Comparison of ENCODE assay signal across 19 cellular contexts in genomic region chr2:75680402-75680801, GRCh38. TPM values are rescaled to one million over a fixed set of nuclear protein-coding genes. Genes with fewer than 3 reads are reported as not detected.
A peak's percentile ranks its signal among the peaks of the same experiment; 100 is the strongest.
DNase-seq lines count a peak whose midpoint lies in the region; ATAC-seq and TF ChIP-seq lines count a peak whose summit lies in the region.
"Had no signal": no experiment of that assay in that cellular context is flagged by ENCODE, and none has a peak within 500 bp of the region (broad histone marks: within the 10 kb centered on the region; RNA-seq: fewer than 3 reads in every experiment).

No MANE protein-coding gene starts in this region.

- DNase-seq in activated T-cell treated with anti-CD3 and anti-CD28 coated beads, Interleukin-2, amount 50 U/mL, for 72 hours, result no peak
- no peak for DNase-seq in activated T-cell treated with anti-CD3 and anti-CD28 coated beads, Interleukin-2, amount 50 U/mL, for 48 hours
- DNase-seq in SK-N-MC (ENCODE audit: low read depth, low spot score) (no peak), progenitor cell of endocrine pancreas (ENCODE audit: low spot score, unreplicated experiment) (no peak), Right ventricle myocardium superior (no peak), SIG-M5 treated with dmso at 0.1 percent for 504 hours (lab: John Stamatoyannopoulos, UW; ENCODE audit: unreplicated experiment) (no peak), activated gamma-delta T cell (lab: John Stamatoyannopoulos, UW) (no peak)
- no peak for DNase-seq in effector memory CD8-positive, alpha-beta T cell
- DNase-seq: ACHN, AML-193, H7, NCI-H1092, NCI-H1694 treated with DMSO at 0.1 percent for 48 hours, NCI-H2171, NCI-H446 treated with DMSO at 0.1 percent for 48 hours, NCI-H774, PC-9 had no signal

- intact Hi-C loops in Right ventricle myocardium superior (cut with DNase I), result no loop called here

- H3K27ac ChIP-seq in SK-N-MC, result peak overlapping the region; percentile 57
- H3K27ac ChIP-seq: KMS-11, PC-9 had no signal

- H3K9me3 Mint-ChIP-seq in activated T-cell treated with anti-CD3 and anti-CD28 coated beads, Interleukin-2, amount 50 U/mL, for 72 hours, result no peaks in the 10 kb centered on the region
- H3K9me3 Mint-ChIP-seq in effector memory CD8-positive, alpha-beta T cell, result no peaks in the 10 kb centered on the region
- peaks cover 6% of the 10 kb centered on the region for H3K9me3 Mint-ChIP-seq in progenitor cell of endocrine pancreas (ENCODE audit: low read depth)

- no peaks in the 10 kb centered on the region for H3K27me3 Mint-ChIP-seq in activated T-cell treated with anti-CD3 and anti-CD28 coated beads, Interleukin-2, amount 50 U/mL, for 72 hours (ENCODE audit: low read depth)
- H3K27me3 Mint-ChIP-seq in effector memory CD8-positive, alpha-beta T cell, result no peaks in the 10 kb centered on the region
- H3K27me3 Mint-ChIP-seq in progenitor cell of endocrine pancreas, result no peaks in the 10 kb centered on the region

- H3K9ac ChIP-seq in SK-N-MC (ENCODE audit: insufficient read length), result no peak overlapping the region
- H3K9ac ChIP-seq: KMS-11 had no signal

- H3K4me1 Mint-ChIP-seq in activated T-cell treated with anti-CD3 and anti-CD28 coated beads, Interleukin-2, amount 50 U/mL, for 72 hours (ENCODE audit: low read depth), result peaks cover 17% of the 10 kb centered on the region
- peaks cover 6 to 11% of the 10 kb centered on the region in 2 donors for H3K4me1 Mint-ChIP-seq in effector memory CD8-positive, alpha-beta T cell (ENCODE audit: low read depth in 2 of 2)
- peaks cover 26% of the 10 kb centered on the region for H3K4me1 Mint-ChIP-seq in progenitor cell of endocrine pancreas (ENCODE audit: low read depth)

- no peak overlapping the region for H3K4me3 ChIP-seq in SK-N-MC
- H3K4me3 ChIP-seq: PC-9 had no signal

- no peak overlapping the region for H3K4me3 Mint-ChIP-seq in activated T-cell treated with anti-CD3 and anti-CD28 coated beads, Interleukin-2, amount 50 U/mL, for 72 hours
- no peak overlapping the region for H3K4me3 Mint-ChIP-seq in effector memory CD8-positive, alpha-beta T cell
- no peak overlapping the region for H3K4me3 Mint-ChIP-seq in progenitor cell of endocrine pancreas (ENCODE audit: low read depth)

- ATAC-seq in activated T-cell treated with anti-CD3 and anti-CD28 coated beads, Interleukin-2, amount 50 U/mL, for 72 hours (replicated peaks in 1 of 2), result no peak
- ATAC-seq in effector memory CD8-positive, alpha-beta T cell (replicated peaks), result no peak
- ATAC-seq in Right ventricle myocardium superior (ENCODE audit: poor library complexity), result no peak
- ATAC-seq: HepG2 had no signal

- peaks cover 6 to 8% of the 10 kb centered on the region in 2 donors for H3K36me3 Mint-ChIP-seq in activated T-cell treated with anti-CD3 and anti-CD28 coated beads, Interleukin-2, amount 50 U/mL, for 72 hours (ENCODE audit: insufficient read depth in 2 of 2)
- peaks cover 3% of the 10 kb centered on the region for H3K36me3 Mint-ChIP-seq in effector memory CD8-positive, alpha-beta T cell (ENCODE audit: insufficient read depth)
- H3K36me3 Mint-ChIP-seq in progenitor cell of endocrine pancreas (ENCODE audit: insufficient read depth), result peaks cover 32% of the 10 kb centered on the region

- H3K36me3 ChIP-seq in SK-N-MC (ENCODE audit: insufficient read depth, low read length), result peaks cover 27% of the 10 kb centered on the region

- no peaks in the 10 kb centered on the region for H3K9me3 ChIP-seq in SK-N-MC (ENCODE audit: low read depth, low read length)

- TF ChIP-seq CTCF in progenitor cell of endocrine pancreas (IDR thresholded peaks at IDR 0.05; ENCODE audit: unreplicated experiment), result no peak

- peak overlapping the region; percentile 67 for H3K27ac Mint-ChIP-seq in activated T-cell treated with anti-CD3 and anti-CD28 coated beads, Interleukin-2, amount 50 U/mL, for 72 hours
- peak overlapping the region; percentile 0 for H3K27ac Mint-ChIP-seq in effector memory CD8-positive, alpha-beta T cell
- peak overlapping the region; percentile 60 for H3K27ac Mint-ChIP-seq in progenitor cell of endocrine pancreas

RNA-seq across cellular contexts. Expression of gene GCFC2, which starts 30.3 kb away (rescaled TPM):
- total RNA-seq in activated T-cell treated with anti-CD3 and anti-CD28 coated beads, Interleukin-2, amount 50 U/mL, for 72 hours, result 10 to 100 TPM; 18.4 to 19.9 TPM
- total RNA-seq in progenitor cell of endocrine pancreas, result 27.8 and 34.9 TPM in 2 replicates
- 11.8 TPM for total RNA-seq in Right ventricle myocardium superior

RNA-seq across cellular contexts. Expression of gene MRPL19, which starts 33.8 kb away (rescaled TPM):
- 10 to 100 TPM; 45.0 to 51.0 TPM for total RNA-seq in activated T-cell treated with anti-CD3 and anti-CD28 coated beads, Interleukin-2, amount 50 U/mL, for 72 hours
- total RNA-seq in progenitor cell of endocrine pancreas (68.1 and 73.1 TPM in 2 replicates), Right ventricle myocardium superior (51.8 TPM)

Comparison
In these comparisons a context has a peak if more than half of its experiments do, and no peak if none do; other contexts are left out.
1. H3K27ac Mint-ChIP-seq: peak in every context shown above with its lines; median percentile 67 in activated T-cell treated with anti-CD3 and anti-CD28 coated beads, Interleukin-2, amount 50 U/mL, for 72 hours; 60 in progenitor cell of endocrine pancreas; 0 in effector memory CD8-positive, alpha-beta T cell.